Comparison of ENCODE assay signal across 10 cellular contexts in the genomic region with DNA sequence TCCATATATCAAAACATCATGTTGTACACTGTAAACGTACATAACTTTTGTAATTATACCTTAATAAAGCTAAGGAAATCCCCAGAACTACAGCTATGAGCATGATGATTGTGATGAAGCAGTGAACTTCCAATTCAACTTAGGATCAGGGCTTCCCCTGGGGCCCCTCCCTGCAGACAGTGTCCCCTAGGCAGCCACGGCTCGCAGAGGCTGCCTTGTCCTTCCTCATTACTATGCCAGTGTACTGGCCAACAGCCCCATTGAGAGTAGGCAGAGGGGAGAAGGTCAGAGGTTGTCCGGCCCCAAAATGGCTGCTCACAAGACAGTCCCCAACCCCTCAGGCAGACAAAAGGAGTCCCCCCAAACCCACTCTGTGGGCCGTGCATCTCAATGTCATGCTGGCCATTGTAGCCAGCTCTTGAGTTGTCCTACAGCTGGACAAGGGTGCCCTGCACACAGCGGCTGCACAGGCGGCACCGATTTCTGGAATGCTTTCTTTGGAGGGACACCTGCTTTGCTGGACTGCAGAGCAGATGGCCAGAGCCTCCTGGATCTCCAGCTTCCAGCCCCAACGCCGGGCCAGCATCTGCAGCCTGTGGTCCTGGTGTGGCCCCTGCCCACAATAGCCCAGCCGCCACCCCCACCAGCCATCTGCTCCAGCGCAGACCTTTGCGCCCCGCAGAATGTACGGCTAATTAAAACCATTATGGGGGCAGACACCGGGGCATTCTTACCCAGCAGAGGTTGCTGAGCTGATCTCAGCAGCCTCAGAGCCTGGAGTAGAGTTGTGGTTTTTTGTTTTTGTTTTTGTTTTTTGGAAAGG. TPM values are rescaled to one million over a fixed set of nuclear protein-coding genes. Genes with fewer than 3 reads are reported as not detected.
DNase-seq lines count a peak whose midpoint lies in the region; ATAC-seq and TF ChIP-seq lines count a peak whose summit lies in the region.
"Had no signal": no experiment of that assay in that cellular context is flagged by ENCODE, and none has a peak within 500 bp of the region (broad histone marks: within the 10 kb centered on the region; RNA-seq: fewer than 3 reads in every experiment).

No MANE protein-coding gene starts in this region.

- H3K27ac Mint-ChIP-seq in stimulated activated effector memory CD8-positive, alpha-beta T cell treated with anti-CD3 and anti-CD28 coated beads, Interleukin-12 subunit alpha, Interleukin-12 subunit beta, amount 100 ng/mL, for 72 hours, result peak overlapping the region; percentile 74

- H3K36me3 Mint-ChIP-seq in stimulated activated effector memory CD8-positive, alpha-beta T cell treated with anti-CD3 and anti-CD28 coated beads, Interleukin-12 subunit alpha, Interleukin-12 subunit beta, amount 100 ng/mL, for 72 hours, result peaks cover 9% of the 10 kb centered on the region

- 70 to 76% (median 75%) methylated on average over 12 to 16 of the region's 16 CpGs for WGBS in heart left ventricle, 4 donors

- peaks cover 8 to 63% (median 33%) of the 10 kb centered on the region in 12 donors for H3K4me1 ChIP-seq in heart left ventricle

- H3K27ac ChIP-seq in VCaP, result peak overlapping the region; percentile 77; the same call in 1 of the 2 replicates
- H3K27ac ChIP-seq in heart left ventricle, result peak overlapping the region in 3 of 12 donors; percentile 26 to 64 (median 53)

- intact Hi-C loops in heart left ventricle (cut with DNase I), result loop anchor here in 2 of 10 donors (5.0 kb wide), 1 partner anchor 72 kb away; no protein-coding TSS in a partner anchor

- H3K4me1 Mint-ChIP-seq in stimulated activated effector memory CD8-positive, alpha-beta T cell treated with anti-CD3 and anti-CD28 coated beads, Interleukin-12 subunit alpha, Interleukin-12 subunit beta, amount 100 ng/mL, for 72 hours, result peaks cover 77% of the 10 kb centered on the region

- TF ChIP-seq POLR2A in heart left ventricle (IDR thresholded peaks at IDR 0.05), result no peak

- DNase-seq in activated CD8-positive, alpha-beta memory T cell treated with anti-CD3 and anti-CD28 coated beads for 24 hours, result peak; percentile 58
- no peak for DNase-seq in activated CD8-positive, alpha-beta memory T cell treated with anti-CD3 and anti-CD28 coated beads, Interleukin-2, amount 50 U/mL, for 4 hours
- peak in 1 of 5 donors; percentile 33 for DNase-seq in heart left ventricle
- DNase-seq in stimulated activated effector memory CD8-positive, alpha-beta T cell treated with anti-CD3 and anti-CD28 coated beads, Interleukin-12 subunit alpha, Interleukin-12 subunit beta, amount 100 ng/mL, for 72 hours (ENCODE audit: low spot score in 2 of 2), result no peak
- DNase-seq in NCI-H2171 (lab: John Stamatoyannopoulos, UW), result no peak
- DNase-seq: NCI-H187; stimulated activated CD4-positive, alpha-beta T cell treated with anti-CD3 and anti-CD28 coated beads, Interleukin-15, amount 100 ng/mL, for 24 hours had no signal

- peak overlapping the region; percentile 57 for H3K4me3 Mint-ChIP-seq in stimulated activated effector memory CD8-positive, alpha-beta T cell treated with anti-CD3 and anti-CD28 coated beads, Interleukin-12 subunit alpha, Interleukin-12 subunit beta, amount 100 ng/mL, for 72 hours

- peak; percentile 39 to 51 (median 42) for ATAC-seq in heart left ventricle
- ATAC-seq in stimulated activated effector memory CD8-positive, alpha-beta T cell treated with anti-CD3 and anti-CD28 coated beads, Interleukin-12 subunit alpha, Interleukin-12 subunit beta, amount 100 ng/mL, for 72 hours, result peak; percentile 57
- no peak for ATAC-seq in HG03280 (IDR thresholded peaks at IDR 0.05; ENCODE audit: unreplicated experiment)
- ATAC-seq in GM21717 (IDR thresholded peaks at IDR 0.05; ENCODE audit: unreplicated experiment), result no peak

- no peaks in the 10 kb centered on the region for H3K9me3 ChIP-seq in heart left ventricle

- no peak for TF ChIP-seq CTCF in VCaP (conservative IDR thresholded peaks at IDR 0.05)
- TF ChIP-seq CTCF in heart left ventricle (IDR thresholded peaks at IDR 0.05), result no peak

- peak overlapping the region in 1 of 12 donors; percentile 5 for H3K4me3 ChIP-seq in heart left ventricle

- peaks cover 0 to 26% (median 5%) of the 10 kb centered on the region in 9 donors for H3K36me3 ChIP-seq in heart left ventricle

- no peaks in the 10 kb centered on the region for H3K9me3 Mint-ChIP-seq in stimulated activated effector memory CD8-positive, alpha-beta T cell treated with anti-CD3 and anti-CD28 coated beads, Interleukin-12 subunit alpha, Interleukin-12 subunit beta, amount 100 ng/mL, for 72 hours

- no peaks in the 10 kb centered on the region for H3K27me3 ChIP-seq in heart left ventricle

RNA-seq across cellular contexts. Expression of a gene that starts 46.1 kb away (rescaled TPM):
- 10 to 100 TPM; 17.9 to 48.3 (median 25.8) TPM for total RNA-seq in heart left ventricle
- polyA plus RNA-seq in heart left ventricle, result 10 to 100 TPM; 11.7 to 12.5 TPM

Comparison
In these comparisons a context has a peak if more than half of its experiments do, and no peak if none do; other contexts are left out.
1. ATAC-seq: peak in heart left ventricle (4 of 4) and stimulated activated effector memory CD8-positive, alpha-beta T cell treated with anti-CD3 and anti-CD28 coated beads, Interleukin-12 subunit alpha, Interleukin-12 subunit beta, amount 100 ng/mL, for 72 hours (single experiment); none in HG03280 (single experiment) and GM21717 (single experiment).